Comparison of ENCODE assay signal across 24 cellular contexts in genomic region chr19:3549816-3550215, GRCh38. TPM values are rescaled to one million over a fixed set of nuclear protein-coding genes. Genes with fewer than 3 reads are reported as not detected.
"Had no signal": no experiment of that assay in that cellular context is flagged by ENCODE, and none has a peak within 500 bp of the region (broad histone marks: within the 10 kb centered on the region; RNA-seq: fewer than 3 reads in every experiment).

No MANE protein-coding gene starts in this region.

- H3K4me3 ChIP-seq: ascending aorta, body of pancreas, Peyer's patch, SJSA1 had no signal

- H3K9me3 Mint-ChIP-seq: activated CD8-positive, alpha-beta T cell treated with anti-CD3 and anti-CD28 coated beads for 36 hours; activated naive CD4-positive, alpha-beta T cell treated with anti-CD3 and anti-CD28 coated beads, Interleukin-2, amount 50 U/mL, for 24 hours; activated T-cell treated with anti-CD3 and anti-CD28 coated beads, Interleukin-2, amount 50 U/mL, for 24 hours; activated T-helper 1 cell treated with anti-CD3 and anti-CD28 coated beads, Interleukin-12 subunit alpha, Interleukin-12 subunit beta, Interleukin-2, Interleukin-4 antibody, amounts not matched to agents 30 ng/mL and 10 ng/mL and 1 ng/mL, durations not matched to agents 14 hours and 24 hours and 36 hours; T-cell had no signal

- H3K4me3 Mint-ChIP-seq: activated CD8-positive, alpha-beta T cell treated with anti-CD3 and anti-CD28 coated beads for 36 hours; activated naive CD4-positive, alpha-beta T cell treated with anti-CD3 and anti-CD28 coated beads, Interleukin-2, amount 50 U/mL, for 24 hours; activated T-cell treated with anti-CD3 and anti-CD28 coated beads, Interleukin-2, amount 50 U/mL, for 24 hours; activated T-helper 1 cell treated with anti-CD3 and anti-CD28 coated beads, Interleukin-12 subunit alpha, Interleukin-12 subunit beta, Interleukin-2, Interleukin-4 antibody, amounts not matched to agents 30 ng/mL and 10 ng/mL and 1 ng/mL, durations not matched to agents 14 hours and 24 hours and 36 hours; T-cell had no signal

- H3K27ac ChIP-seq: ascending aorta, Peyer's patch, SJSA1 had no signal

- H3K27me3 Mint-ChIP-seq: activated CD8-positive, alpha-beta T cell treated with anti-CD3 and anti-CD28 coated beads for 36 hours; activated naive CD4-positive, alpha-beta T cell treated with anti-CD3 and anti-CD28 coated beads, Interleukin-2, amount 50 U/mL, for 24 hours; activated T-cell treated with anti-CD3 and anti-CD28 coated beads, Interleukin-2, amount 50 U/mL, for 24 hours; T-cell had no signal

- H3K27me3 ChIP-seq: ascending aorta, body of pancreas, Peyer's patch, SJSA1 had no signal

- ATAC-seq: activated CD8-positive, alpha-beta T cell treated with anti-CD3 and anti-CD28 coated beads for 36 hours; body of pancreas; T-cell had no signal

- H3K9me3 ChIP-seq: ascending aorta, body of pancreas, Peyer's patch, SJSA1 had no signal

- DNase-seq: activated CD4-positive, CD25-positive, alpha-beta regulatory T cell; activated CD8-positive, alpha-beta T cell treated with anti-CD3 and anti-CD28 coated beads for 36 hours; activated effector memory CD4-positive, alpha-beta T cell treated with Interleukin-2 at 50 U/mL for 16 hours; activated naive CD4-positive, alpha-beta T cell; activated T-cell treated with anti-CD3 and anti-CD28 coated beads, Interleukin-2, amount 50 U/mL, for 24 hours; amniotic stem cell; body of pancreas; central memory CD4-positive, alpha-beta T cell; Kasumi-1; NCI-H1105 treated with DMSO at 0.1 percent for 48 hours; NCI-H1436 treated with DMSO at 0.1 percent for 48 hours; NCI-H187; NCI-H2081; NCI-H510A treated with DMSO at 0.1 percent for 48 hours; Peyer's patch; SHP77; T-cell; T-helper 2 cell; T1000 had no signal

- H3K27ac Mint-ChIP-seq: activated CD8-positive, alpha-beta T cell treated with anti-CD3 and anti-CD28 coated beads for 36 hours; activated naive CD4-positive, alpha-beta T cell treated with anti-CD3 and anti-CD28 coated beads, Interleukin-2, amount 50 U/mL, for 24 hours; activated T-cell treated with anti-CD3 and anti-CD28 coated beads, Interleukin-2, amount 50 U/mL, for 24 hours; activated T-helper 1 cell treated with anti-CD3 and anti-CD28 coated beads, Interleukin-12 subunit alpha, Interleukin-12 subunit beta, Interleukin-2, Interleukin-4 antibody, amounts not matched to agents 30 ng/mL and 10 ng/mL and 1 ng/mL, durations not matched to agents 14 hours and 24 hours and 36 hours had no signal

RNA-seq across cellular contexts. Expression of gene TEKTIP1, which starts 10.8 kb away (rescaled TPM):
- total RNA-seq: ascending aorta, bronchial epithelial cell had no signal

RNA-seq across cellular contexts. Expression of gene GIPC3, which starts 35.5 kb away (rescaled TPM):
- total RNA-seq: bronchial epithelial cell had no signal
